2 cellular contexts compared by ENCODE assay signal in genomic region chr9:136981588-136982231, GRCh38.
A peak's percentile ranks its signal among the peaks of the same experiment; 100 is the strongest.
TF ChIP-seq lines count a peak whose summit lies in the region.

No MANE protein-coding gene starts in this region.

TF ChIP-seq in HEK293, 187 proteins besides CTCF, POLR2A, EP300 and RAD21:
- no peak for TF ChIP-seq ZBTB21 (tag by site-specific recombination; IDR thresholded peaks at IDR 0.05)
- TF ChIP-seq ZNF529 (tag by site-specific recombination; IDR thresholded peaks at IDR 0.05; ENCODE audit: insufficient replicate concordance), result no peak
- TF ChIP-seq ZSCAN23 (tag by site-specific recombination; IDR thresholded peaks at IDR 0.05), result no peak
- TF ChIP-seq, protein P1, sequence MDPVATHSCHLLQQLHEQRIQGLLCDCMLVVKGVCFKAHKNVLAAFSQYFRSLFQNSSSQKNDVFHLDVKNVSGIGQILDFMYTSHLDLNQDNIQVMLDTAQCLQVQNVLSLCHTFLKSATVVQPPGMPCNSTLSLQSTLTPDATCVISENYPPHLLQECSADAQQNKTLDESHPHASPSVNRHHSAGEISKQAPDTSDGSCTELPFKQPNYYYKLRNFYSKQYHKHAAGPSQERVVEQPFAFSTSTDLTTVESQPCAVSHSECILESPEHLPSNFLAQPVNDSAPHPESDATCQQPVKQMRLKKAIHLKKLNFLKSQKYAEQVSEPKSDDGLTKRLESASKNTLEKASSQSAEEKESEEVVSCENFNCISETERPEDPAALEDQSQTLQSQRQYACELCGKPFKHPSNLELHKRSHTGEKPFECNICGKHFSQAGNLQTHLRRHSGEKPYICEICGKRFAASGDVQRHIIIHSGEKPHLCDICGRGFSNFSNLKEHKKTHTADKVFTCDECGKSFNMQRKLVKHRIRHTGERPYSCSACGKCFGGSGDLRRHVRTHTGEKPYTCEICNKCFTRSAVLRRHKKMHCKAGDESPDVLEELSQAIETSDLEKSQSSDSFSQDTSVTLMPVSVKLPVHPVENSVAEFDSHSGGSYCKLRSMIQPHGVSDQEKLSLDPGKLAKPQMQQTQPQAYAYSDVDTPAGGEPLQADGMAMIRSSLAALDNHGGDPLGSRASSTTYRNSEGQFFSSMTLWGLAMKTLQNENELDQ (tag by site-specific recombination; IDR thresholded peaks at IDR 0.05; ENCODE audit: low read depth), result no peak
- peak; percentile 8; the same call in 1 of the 2 replicates for TF ChIP-seq GLIS2 (tag by site-specific recombination; IDR thresholded peaks at IDR 0.05)
- peak; percentile 71 for TF ChIP-seq GLIS1 (tag by site-specific recombination; IDR thresholded peaks at IDR 0.05)
- TF ChIP-seq SCRT2 (tag by site-specific recombination; IDR thresholded peaks at IDR 0.05), result no peak
- TF ChIP-seq ZNF175 (tag by site-specific recombination; IDR thresholded peaks at IDR 0.05), result no peak
- TF ChIP-seq, protein P2, sequence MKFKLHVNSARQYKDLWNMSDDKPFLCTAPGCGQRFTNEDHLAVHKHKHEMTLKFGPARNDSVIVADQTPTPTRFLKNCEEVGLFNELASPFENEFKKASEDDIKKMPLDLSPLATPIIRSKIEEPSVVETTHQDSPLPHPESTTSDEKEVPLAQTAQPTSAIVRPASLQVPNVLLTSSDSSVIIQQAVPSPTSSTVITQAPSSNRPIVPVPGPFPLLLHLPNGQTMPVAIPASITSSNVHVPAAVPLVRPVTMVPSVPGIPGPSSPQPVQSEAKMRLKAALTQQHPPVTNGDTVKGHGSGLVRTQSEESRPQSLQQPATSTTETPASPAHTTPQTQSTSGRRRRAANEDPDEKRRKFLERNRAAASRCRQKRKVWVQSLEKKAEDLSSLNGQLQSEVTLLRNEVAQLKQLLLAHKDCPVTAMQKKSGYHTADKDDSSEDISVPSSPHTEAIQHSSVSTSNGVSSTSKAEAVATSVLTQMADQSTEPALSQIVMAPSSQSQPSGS (tag by site-specific recombination; IDR thresholded peaks at IDR 0.05; ENCODE audit: low read depth), result no peak
- no peak for TF ChIP-seq ZNF239 (tag by site-specific recombination; IDR thresholded peaks at IDR 0.05)
- no peak for TF ChIP-seq KLF10 (tag by site-specific recombination; IDR thresholded peaks at IDR 0.05)
- TF ChIP-seq, protein P3, sequence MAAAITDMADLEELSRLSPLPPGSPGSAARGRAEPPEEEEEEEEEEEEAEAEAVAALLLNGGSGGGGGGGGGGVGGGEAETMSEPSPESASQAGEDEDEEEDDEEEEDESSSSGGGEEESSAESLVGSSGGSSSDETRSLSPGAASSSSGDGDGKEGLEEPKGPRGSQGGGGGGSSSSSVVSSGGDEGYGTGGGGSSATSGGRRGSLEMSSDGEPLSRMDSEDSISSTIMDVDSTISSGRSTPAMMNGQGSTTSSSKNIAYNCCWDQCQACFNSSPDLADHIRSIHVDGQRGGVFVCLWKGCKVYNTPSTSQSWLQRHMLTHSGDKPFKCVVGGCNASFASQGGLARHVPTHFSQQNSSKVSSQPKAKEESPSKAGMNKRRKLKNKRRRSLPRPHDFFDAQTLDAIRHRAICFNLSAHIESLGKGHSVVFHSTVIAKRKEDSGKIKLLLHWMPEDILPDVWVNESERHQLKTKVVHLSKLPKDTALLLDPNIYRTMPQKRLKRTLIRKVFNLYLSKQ (tag by site-specific recombination; IDR thresholded peaks at IDR 0.05; ENCODE audit: borderline replicate concordance), result no peak

TF ChIP-seq in endothelial cell of umbilical vein, 7 proteins besides CTCF, POLR2A, EP300 and RAD21:
- TF ChIP-seq, protein P4, sequence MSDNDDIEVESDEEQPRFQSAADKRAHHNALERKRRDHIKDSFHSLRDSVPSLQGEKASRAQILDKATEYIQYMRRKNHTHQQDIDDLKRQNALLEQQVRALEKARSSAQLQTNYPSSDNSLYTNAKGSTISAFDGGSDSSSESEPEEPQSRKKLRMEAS (IDR thresholded peaks at IDR 0.05; ENCODE audit: insufficient read depth, insufficient read length), result no peak
- peak; percentile 66 for TF ChIP-seq GATA2 (IDR thresholded peaks at IDR 0.05; ENCODE audit: insufficient read depth, insufficient read length, low read depth, low read length)
TF ChIP-seq in endothelial cell of umbilical vein: peak in this region for 1.
